In the genomic region with DNA sequence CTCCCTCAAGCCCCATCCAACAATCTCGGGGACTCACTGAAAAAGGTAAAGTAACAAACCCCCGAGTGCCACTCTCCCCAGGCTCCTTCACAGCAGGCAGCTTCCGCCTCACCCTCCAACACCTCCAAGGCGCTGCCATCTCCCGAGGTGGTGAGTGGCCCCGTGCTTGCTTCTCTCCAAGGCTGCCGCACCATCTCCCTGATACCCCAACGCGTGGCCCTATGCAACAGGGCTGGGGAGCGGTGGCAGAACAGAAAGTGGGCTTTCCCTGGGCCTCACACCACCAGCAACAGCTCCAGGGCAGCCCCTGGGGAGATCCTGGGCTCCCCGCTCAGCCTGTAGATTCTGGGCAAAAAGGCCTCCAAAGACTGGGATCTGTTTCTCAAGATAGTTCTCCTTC, we compare ENCODE assay signal across 23 cellular contexts.
"Had no signal": no experiment of that assay in that cellular context is flagged by ENCODE, and none has a peak within 500 bp of the region (broad histone marks: within the 10 kb centered on the region; RNA-seq: fewer than 3 reads in every experiment).

No MANE protein-coding gene starts in this region.

- H3K9me3 Mint-ChIP-seq: mesothelial cell of epicardium; nephron; T-helper 1 cell treated with Interleukin-12 subunit alpha and Interleukin-12 subunit beta and Interleukin-4 antibody, amounts not matched to agents 30 μg/mL and 1 μg/mL, for 36 hours had no signal

- H3K9me3 ChIP-seq: body of pancreas, left ventricle myocardium inferior, neutrophil, pancreas, psoas muscle, right atrium auricular region, transverse colon, uterus had no signal

- H3K4me3 Mint-ChIP-seq: mesothelial cell of epicardium; nephron; T-helper 1 cell treated with Interleukin-12 subunit alpha and Interleukin-12 subunit beta and Interleukin-4 antibody, amounts not matched to agents 30 μg/mL and 1 μg/mL, for 36 hours had no signal

- DNase-seq: activated CD4-positive, alpha-beta T cell treated with anti-CD3 and anti-CD28 coated beads for 4 hours; activated CD4-positive, CD25-positive, alpha-beta regulatory T cell; activated CD8-positive, alpha-beta memory T cell treated with anti-CD3 and anti-CD28 coated beads for 24 hours; activated naive CD4-positive, alpha-beta T cell treated with Interleukin-2 at 50 U/mL for 16 hours; anterior cingulate cortex; body of pancreas; effector CD4-positive, alpha-beta T cell; foreskin melanocyte; glutamatergic neuron; kidney glomerular epithelial cell; left ventricle myocardium inferior; pancreas; psoas muscle; stimulated activated CD4-positive, alpha-beta T cell treated with anti-CD3 and anti-CD28 coated beads, Interleukin-4, amount 100 ng/mL, for 24 hours; transverse colon; uterus had no signal

- H3K4me3 ChIP-seq: body of pancreas, cardiac muscle cell, hepatocyte, left ventricle myocardium inferior, pancreas, psoas muscle, right atrium auricular region, transverse colon, uterus had no signal

- ATAC-seq: body of pancreas, pancreas, psoas muscle had no signal

- H3K27ac Mint-ChIP-seq: mesothelial cell of epicardium; nephron; T-helper 1 cell treated with Interleukin-12 subunit alpha and Interleukin-12 subunit beta and Interleukin-4 antibody, amounts not matched to agents 30 μg/mL and 1 μg/mL, for 36 hours had no signal

- H3K27me3 ChIP-seq: body of pancreas, cardiac muscle cell, hepatocyte, neutrophil, pancreas, right atrium auricular region, transverse colon, uterus had no signal

- H3K27ac ChIP-seq: body of pancreas, cardiac muscle cell, hepatocyte, left ventricle myocardium inferior, neutrophil, pancreas, psoas muscle, right atrium auricular region, transverse colon, uterus had no signal

- H3K4me1 Mint-ChIP-seq: mesothelial cell of epicardium, nephron had no signal
